ENCODE assay signal across 1 cellular context in genomic region chr9:84435902-84436301, GRCh38.
TF ChIP-seq lines count a peak whose summit lies in the region.

No MANE protein-coding gene starts in this region.

TF ChIP-seq in IMR-90, 13 proteins besides CTCF, POLR2A, EP300 and RAD21 (continued from another document):
- no peak for TF ChIP-seq NFE2L2 (IDR thresholded peaks at IDR 0.05; ENCODE audit: low read depth, low read length)
- no peak for TF ChIP-seq RCOR1 (IDR thresholded peaks at IDR 0.05; ENCODE audit: insufficient replicate concordance, low read length)
